18 cellular contexts compared by ENCODE assay signal in genomic region chr2:168343586-168343985, GRCh38.
A peak's percentile ranks its signal among the peaks of the same experiment; 100 is the strongest.
DNase-seq lines count a peak whose midpoint lies in the region; ATAC-seq, FAIRE-seq and TF ChIP-seq lines count a peak whose summit lies in the region.
"Had no signal": no experiment of that assay in that cellular context is flagged by ENCODE, and none has a peak within 500 bp of the region (broad histone marks: within the 10 kb centered on the region; RNA-seq: fewer than 3 reads in every experiment).

No MANE protein-coding gene starts in this region.

- H3K27ac ChIP-seq in K562 (ENCODE audit: extremely low read depth, low read depth, low read length) = no peak overlapping the region
- H3K27ac ChIP-seq in uterus = no peak overlapping the region
- no peak overlapping the region for H3K27ac ChIP-seq in prostate gland
- H3K27ac ChIP-seq: skin epidermis, transverse colon had no signal

- H3K4me3 ChIP-seq in K562 (no peak overlapping the region), uterus (no peak overlapping the region), prostate gland (no peak overlapping the region)
- H3K4me3 ChIP-seq: skin epidermis, transverse colon had no signal

- no peaks in the 10 kb centered on the region for H3K9me1 ChIP-seq in K562 (ENCODE audit: control insufficient read depth, insufficient read depth, low read length)

- H2AFZ ChIP-seq in K562 (ENCODE audit: low read depth, low read length) = no peak overlapping the region

- H3K27me3 Mint-ChIP-seq in Calu3 (ENCODE audit: unreplicated experiment) = no peaks in the 10 kb centered on the region
- H3K27me3 Mint-ChIP-seq in activated CD4-positive, alpha-beta T cell treated with anti-CD3 and anti-CD28 coated beads, Interleukin-2, amount 10 ng/mL, durations not matched to agents 24 days and 14 days = peaks cover 13% of the 10 kb centered on the region

- H3K4me1 Mint-ChIP-seq in Calu3 (ENCODE audit: low read depth, unreplicated experiment) = peaks cover 16% of the 10 kb centered on the region
- H3K4me1 Mint-ChIP-seq in activated CD4-positive, alpha-beta T cell treated with anti-CD3 and anti-CD28 coated beads, Interleukin-2, amount 10 ng/mL, durations not matched to agents 24 days and 14 days = peaks cover 6% of the 10 kb centered on the region

- DNase-seq in AG08396 (ENCODE audit: low spot score) (peak; percentile 39), M059J (ENCODE audit: low read depth) (peak; percentile 50), K562 (ENCODE audit: extremely low read depth in 1 of 4, low spot score in 3 of 4) (peak in 1 of 4 experiments; percentile 8), hepatic stellate cell (ENCODE audit: low spot score) (peak; percentile 57), uterus (no peak), prostate gland (ENCODE audit: low spot score) (no peak), Calu3 (no peak)
- no peak for DNase-seq in activated CD4-positive, alpha-beta T cell treated with anti-CD3 and anti-CD28 coated beads, Interleukin-2, amount 10 ng/mL, durations not matched to agents 24 days and 14 days
- DNase-seq: activated CD4-positive, alpha-beta T cell treated with anti-CD3 and anti-CD28 coated beads, Interleukin-2, amount 50 U/mL, for 4 hours; activated naive CD8-positive, alpha-beta T cell treated with anti-CD3 and anti-CD28 coated beads, Interleukin-2, amount 10 ng/mL, durations not matched to agents 7 days and 5 days; activated T-cell treated with anti-CD3 and anti-CD28 coated beads, Interleukin-2, amount 50 U/mL, for 48 hours; CD8-positive, alpha-beta memory T cell; left cardiac atrium; NCI-H1694 treated with DMSO at 0.1 percent for 48 hours; transverse colon had no signal

- ATAC-seq in K562 = no peak

- TF ChIP-seq CTCF in K562 (IDR thresholded peaks at IDR 0.05 in 2 of 3, conservative IDR thresholded peaks at IDR 0.05 in 1 of 3; ENCODE audit: insufficient read depth in 2 of 3, low read depth in 1 of 3, low read length in 3 of 3) = no peak
- TF ChIP-seq CTCF in uterus (IDR thresholded peaks at IDR 0.05) = no peak
- no peak for TF ChIP-seq CTCF in prostate gland (IDR thresholded peaks at IDR 0.05)
- no peak for TF ChIP-seq CTCF in Calu3 (IDR thresholded peaks at IDR 0.05; ENCODE audit: unreplicated experiment)

- POLR2A ChIA-PET in K562 (lab: Yijun Ruan, JAX) = no interaction called here

- CTCF ChIA-PET in K562 (lab: Yijun Ruan, JAX; ENCODE audit: low intra/inter-chr PET ratio) = no interaction called here
- CTCF ChIA-PET in Calu3 (lab: Charles Lee) = no interaction called here

- FAIRE-seq in K562 (lab: Jason Lieb, UNC) = no peak
- FAIRE-seq: colon, GM12891 had no signal

- intact Hi-C loops in K562 (cut with micrococcal nuclease) = loop anchor here (10.0 kb wide), 1 partner anchor 791 kb away; no protein-coding TSS in a partner anchor
- intact Hi-C loops in uterus (cut with DNase I; ENCODE audit: low total_unique reads) = loop anchor here (10.0 kb wide), 1 partner anchor 421 kb away; no protein-coding TSS in a partner anchor
- intact Hi-C loops in prostate gland (cut with DNase I) = no loop called here
- intact Hi-C loops in Calu3 (cut with micrococcal nuclease; ENCODE audit: unreplicated experiment) = no loop called here
- intact Hi-C loops in activated CD4-positive, alpha-beta T cell treated with anti-CD3 and anti-CD28 coated beads, Interleukin-2, amount 10 ng/mL, durations not matched to agents 24 days and 14 days (cut with micrococcal nuclease) = no loop called here

- no peak overlapping the region for H3K4me2 ChIP-seq in K562 (ENCODE audit: insufficient read depth, low read length)

- in situ Hi-C loops in K562 (cut with MboI) = loop anchor here (5.0 to 10.0 kb wide), 2 partner anchors 364 to 881 kb away; no protein-coding TSS in a partner anchor

- H3K9me3 Mint-ChIP-seq in Calu3 (ENCODE audit: low read depth, unreplicated experiment) = no peaks in the 10 kb centered on the region
- H3K9me3 Mint-ChIP-seq in activated CD4-positive, alpha-beta T cell treated with anti-CD3 and anti-CD28 coated beads, Interleukin-2, amount 10 ng/mL, durations not matched to agents 24 days and 14 days = no peaks in the 10 kb centered on the region
- H3K9me3 Mint-ChIP-seq: activated naive CD8-positive, alpha-beta T cell treated with anti-CD3 and anti-CD28 coated beads, Interleukin-2, amount 10 ng/mL, durations not matched to agents 7 days and 5 days; CD8-positive, alpha-beta memory T cell had no signal

- H3K4me1 ChIP-seq in K562 (replicated peaks in 1 of 2; ENCODE audit: control insufficient read depth in 2 of 2, insufficient read depth in 2 of 2, low read length in 2 of 2) (no peaks in the 10 kb centered on the region; a peak in 1 of 5 replicates), uterus (no peaks in the 10 kb centered on the region), prostate gland (replicated peaks) (no peaks in the 10 kb centered on the region)

- H3K9ac ChIP-seq in K562 (ENCODE audit: insufficient read depth in 1 of 2, low read depth in 2 of 2, low read length in 2 of 2) = no peak overlapping the region

- H3K9me3 ChIP-seq in K562 (replicated peaks; ENCODE audit: control insufficient read depth, insufficient read depth, low read depth, low read length) = no peaks in the 10 kb centered on the region
- no peaks in the 10 kb centered on the region for H3K9me3 ChIP-seq in uterus
- H3K9me3 ChIP-seq in prostate gland = no peaks in the 10 kb centered on the region
- H3K9me3 ChIP-seq: transverse colon had no signal

- TF ChIP-seq POLR2A in K562 (conservative IDR thresholded peaks at IDR 0.05) = no peak
- TF ChIP-seq POLR2A in uterus (IDR thresholded peaks at IDR 0.05) = no peak
- TF ChIP-seq POLR2A in prostate gland (IDR thresholded peaks at IDR 0.05) = no peak

- 6% methylated on average over 5 of the region's 5 CpGs for WGBS in K562 (ENCODE audit: insufficient coverage, low coverage, missing lambda C conversion rate)
- WGBS in prostate gland = 85% methylated on average over 5 of the region's 5 CpGs

- H3K27me3 ChIP-seq in K562 (ENCODE audit: control insufficient read depth in 2 of 2, insufficient read depth in 2 of 2, low read length in 2 of 2) (peaks cover 4 to 10% of the 10 kb centered on the region in 2 experiments; a peak in 3 of 5 replicates), uterus (no peaks in the 10 kb centered on the region), prostate gland (replicated peaks; ENCODE audit: insufficient read depth) (no peaks in the 10 kb centered on the region)
- H3K27me3 ChIP-seq: transverse colon had no signal

- TF ChIP-seq RAD21 in K562 (CRISPR knock-in tag; conservative IDR thresholded peaks at IDR 0.05 in 1 of 2, IDR thresholded peaks at IDR 0.05 in 1 of 2) = no peak

- peaks cover 4% of the 10 kb centered on the region for H3K36me3 Mint-ChIP-seq in Calu3 (ENCODE audit: insufficient read depth, unreplicated experiment)
- H3K36me3 Mint-ChIP-seq in activated CD4-positive, alpha-beta T cell treated with anti-CD3 and anti-CD28 coated beads, Interleukin-2, amount 10 ng/mL, durations not matched to agents 24 days and 14 days (ENCODE audit: low read depth) = no peaks in the 10 kb centered on the region
- H3K36me3 Mint-ChIP-seq: activated naive CD8-positive, alpha-beta T cell treated with anti-CD3 and anti-CD28 coated beads, Interleukin-2, amount 10 ng/mL, durations not matched to agents 7 days and 5 days; CD8-positive, alpha-beta memory T cell had no signal

- no peak for TF ChIP-seq EP300 in K562 (IDR thresholded peaks at IDR 0.05; ENCODE audit: low read length)

- H3K79me2 ChIP-seq in K562 (ENCODE audit: control insufficient read depth, insufficient read depth, low read length) = no peaks in the 10 kb centered on the region

- no peak overlapping the region for H3K4me3 Mint-ChIP-seq in Calu3 (ENCODE audit: low read depth, unreplicated experiment)
- H3K4me3 Mint-ChIP-seq in activated CD4-positive, alpha-beta T cell treated with anti-CD3 and anti-CD28 coated beads, Interleukin-2, amount 10 ng/mL, durations not matched to agents 24 days and 14 days = no peak overlapping the region
- H3K4me3 Mint-ChIP-seq: activated naive CD8-positive, alpha-beta T cell treated with anti-CD3 and anti-CD28 coated beads, Interleukin-2, amount 10 ng/mL, durations not matched to agents 7 days and 5 days; CD8-positive, alpha-beta memory T cell had no signal

- BruUV-seq in K562 (replicated peaks; lab: Mats Ljungman, UMichigan) = no TSS peak
- BruUV-seq in Calu3 (replicated peaks; lab: Mats Ljungman, UMichigan) = no TSS peak

- no peaks in the 10 kb centered on the region for H4K20me1 ChIP-seq in K562 (replicated peaks; ENCODE audit: control insufficient read depth, insufficient read depth, low read length)

- no peak overlapping the region for H3K27ac Mint-ChIP-seq in Calu3 (ENCODE audit: unreplicated experiment)
- H3K27ac Mint-ChIP-seq in activated CD4-positive, alpha-beta T cell treated with anti-CD3 and anti-CD28 coated beads, Interleukin-2, amount 10 ng/mL, durations not matched to agents 24 days and 14 days = no peak overlapping the region
- H3K27ac Mint-ChIP-seq: activated naive CD8-positive, alpha-beta T cell treated with anti-CD3 and anti-CD28 coated beads, Interleukin-2, amount 10 ng/mL, durations not matched to agents 7 days and 5 days had no signal

- H3K36me3 ChIP-seq in K562 (ENCODE audit: control insufficient read depth, insufficient read depth, low read length) (no peaks in the 10 kb centered on the region), uterus (no peaks in the 10 kb centered on the region), prostate gland (no peaks in the 10 kb centered on the region)
- H3K36me3 ChIP-seq: transverse colon had no signal

TF ChIP-seq in K562, 482 proteins besides CTCF, POLR2A, EP300 and RAD21:
- TF ChIP-seq FOSL1 (tag; conservative IDR thresholded peaks at IDR 0.05) (peak; percentile 39; the same call in 1 of the 2 replicates), VEZF1 (CRISPR knock-in tag; IDR thresholded peaks at IDR 0.05) (peak; percentile 33; the same call in 1 of the 2 replicates), SAFB2 (IDR thresholded peaks at IDR 0.05; ENCODE audit: borderline replicate concordance, low read depth, low read length, severe bottlenecking) (no peak)
TF ChIP-seq in K562: peak in this region for 2.

Comparison
In these comparisons a context has a peak if more than half of its experiments do, and no peak if none do; other contexts are left out.
1. DNase-seq: peak in AG08396 (single experiment), M059J (single experiment) and hepatic stellate cell (single experiment); none in uterus (0 of 2), prostate gland (single experiment), Calu3 (single experiment) and activated CD4-positive, alpha-beta T cell treated with anti-CD3 and anti-CD28 coated beads, Interleukin-2, amount 10 ng/mL, durations not matched to agents 24 days and 14 days (single experiment).
2. intact Hi-C loops: an anchor here in K562 (10.0 kb wide) and uterus (10.0 kb wide); none called in prostate gland, Calu3 and activated CD4-positive, alpha-beta T cell treated with anti-CD3 and anti-CD28 coated beads, Interleukin-2, amount 10 ng/mL, durations not matched to agents 24 days and 14 days.